ENCODE assay signal across 8 cellular contexts in genomic region chr19:2977001-2977685, GRCh38. TPM values are rescaled to one million over a fixed set of nuclear protein-coding genes. Genes with fewer than 3 reads are reported as not detected.
DNase-seq lines count a peak whose midpoint lies in the region; ATAC-seq, FAIRE-seq and TF ChIP-seq lines count a peak whose summit lies in the region.

TLE6 (plus strand) TSS chr19:2977564; CDS start chr19:2978234, 670 bp downstream.

- peaks cover 12 to 19% of the 10 kb centered on the region in 2 donors for H3K4me1 Mint-ChIP-seq in immature natural killer cell

- peak within 1 kb of the TSS; percentile 88 to 97 (median 97) for H3K4me3 Mint-ChIP-seq in immature natural killer cell

- no peaks in the 10 kb centered on the region for H3K9me3 ChIP-seq in WERI-Rb-1 (ENCODE audit: severe bottlenecking)

- TF ChIP-seq CTCF in WERI-Rb-1 (IDR thresholded peaks at IDR 0.05; ENCODE audit: low read depth, low read length), result no peak
- TF ChIP-seq CTCF in bronchial epithelial cell (IDR thresholded peaks at IDR 0.05; ENCODE audit: insufficient read depth, low read length, severe bottlenecking), result no peak

- H3K27ac Mint-ChIP-seq in immature natural killer cell, result peak within 1 kb of the TSS; percentile 55 to 92 (median 82)

- H3K9me3 Mint-ChIP-seq in immature natural killer cell, result no peaks in the 10 kb centered on the region

- H3K27me3 Mint-ChIP-seq in immature natural killer cell (ENCODE audit: low read depth in 3 of 3), result peaks cover 11 to 20% (median 13%) of the 10 kb centered on the region in 3 donors

- H3K36me3 Mint-ChIP-seq in immature natural killer cell, result no peaks in the 10 kb centered on the region

- H3K27ac ChIP-seq in WERI-Rb-1, result peak within 1 kb of the TSS; percentile 56

- H3K36me3 ChIP-seq in WERI-Rb-1 (no peaks in the 10 kb centered on the region), bronchial epithelial cell (ENCODE audit: control insufficient read depth, insufficient read depth, low read length) (no peaks in the 10 kb centered on the region)

- peak; percentile 96 for ATAC-seq in GM18909 (IDR thresholded peaks at IDR 0.05; ENCODE audit: poor library complexity, unreplicated experiment)
- peak; percentile 95 for ATAC-seq in HG03139 (IDR thresholded peaks at IDR 0.05; ENCODE audit: unreplicated experiment)

- DNase-seq in AG08395 (ENCODE audit: low spot score), result peak; percentile 99
- DNase-seq in NCI-H2196 treated with DMSO at 0.1 percent for 48 hours (lab: John Stamatoyannopoulos, UW; ENCODE audit: unreplicated experiment), result peak; percentile 98
- DNase-seq in WERI-Rb-1, result peak; percentile 99
- DNase-seq in bronchial epithelial cell (ENCODE audit: low read depth), result peak; percentile 83
- DNase-seq in immature natural killer cell, result peak; percentile 89 to 92 (median 91)
- DNase-seq in smooth muscle cell of the brain vasculature (ENCODE audit: low read depth, low spot score), result peak; percentile 75

- H3K4me3 ChIP-seq in WERI-Rb-1 (ENCODE audit: low read depth, low read length) (peak within 1 kb of the TSS; percentile 61), bronchial epithelial cell (ENCODE audit: low read depth, low read length) (peak within 1 kb of the TSS; percentile 35)

- no peaks in the 10 kb centered on the region for H3K27me3 ChIP-seq in WERI-Rb-1 (ENCODE audit: insufficient read depth, low read depth, severe bottlenecking)
- H3K27me3 ChIP-seq in bronchial epithelial cell (ENCODE audit: control insufficient read depth, insufficient read depth, low read length), result no peaks in the 10 kb centered on the region

- FAIRE-seq in bronchial epithelial cell (lab: Jason Lieb, UNC), result no peak

RNA-seq across cellular contexts. Expression of gene TLE6, which starts in this region (rescaled TPM):
- total RNA-seq in bronchial epithelial cell, result under 0.01 TPM in 1 of 2 replicates, not detected in the other
- polyA plus RNA-seq in immature natural killer cell, result 1 to 10 TPM in 2 of 3 donors, under 1 TPM in 1; 0.34 to 2.3 (median 1.8) TPM

Comparison
In these comparisons a context has a peak if more than half of its experiments do, and no peak if none do; other contexts are left out.
1. Peak in every context shown above with its lines: DNase-seq, ATAC-seq, H3K4me3 ChIP-seq and H3K27ac ChIP-seq.
2. Peak in DNase-seq and H3K4me3 ChIP-seq in bronchial epithelial cell; RNA of the gene not detected or under 1 TPM.